Comparison of ENCODE assay signal across 26 cellular contexts in the genomic region with DNA sequence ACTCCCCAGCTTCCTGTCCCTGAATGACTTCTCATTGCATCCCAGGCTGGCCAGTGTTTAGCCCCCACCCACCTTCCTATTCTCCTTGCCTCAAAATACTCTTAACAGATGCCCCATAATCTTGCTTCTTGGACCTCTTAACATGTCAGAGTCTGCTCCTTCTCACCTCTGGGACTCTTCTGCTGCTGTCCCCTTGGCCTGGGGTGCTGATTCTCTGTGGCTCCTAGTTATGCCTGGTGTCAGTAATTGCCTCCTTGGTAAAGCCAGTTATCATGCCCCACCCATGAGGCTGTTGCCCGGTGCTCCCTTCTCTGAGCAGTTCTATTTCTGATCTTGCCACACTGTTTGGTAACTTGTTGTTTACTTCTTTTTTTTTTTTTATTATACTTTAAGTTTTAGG.
"Had no signal": no experiment of that assay in that cellular context is flagged by ENCODE, and none has a peak within 500 bp of the region (broad histone marks: within the 10 kb centered on the region; RNA-seq: fewer than 3 reads in every experiment).

No MANE protein-coding gene starts in this region.

- H3K27ac Mint-ChIP-seq: T-cell had no signal

- DNase-seq: IMR-90; Karpas-422; KG1; MM.1S; NCI-H1092 treated with DMSO at 0.1 percent for 48 hours; NCI-H1436; NCI-H187; NCI-H2029; NCI-H2081 treated with DMSO at 0.1 percent for 48 hours; NCI-H2171; NCI-H226; NCI-H446; NCI-H510A; NCI-H524 treated with DMSO at 0.1 percent for 48 hours; NCI-H69; NCI-H774; NK-92 treated with Interleukin-12 subunit alpha and Interleukin-12 subunit beta, amount 100 ng/mL, for 24 hours; OCI-M1; PC-9; Peyer's patch; SHP77 treated with DMSO at 0.1 percent for 48 hours; SJCRH30; SW 1271; T-cell had no signal

- H3K4me3 ChIP-seq: PC-9, Peyer's patch, SJCRH30 had no signal

- H3K4me1 Mint-ChIP-seq: T-cell had no signal

- H3K36me3 ChIP-seq: Peyer's patch, SJCRH30 had no signal

- H3K4me1 ChIP-seq: Peyer's patch, SJCRH30 had no signal

- ATAC-seq: HepG2, Right ventricle myocardium inferior, T-cell had no signal

- H3K9me3 ChIP-seq: Peyer's patch, SJCRH30 had no signal

- H3K27ac ChIP-seq: PC-9, Peyer's patch, SJCRH30 had no signal

- H2AFZ ChIP-seq: PC-9 had no signal

- H3K4me2 ChIP-seq: PC-9 had no signal

- H3K36me3 Mint-ChIP-seq: T-cell had no signal

- H3K4me3 Mint-ChIP-seq: T-cell had no signal

- H3K27me3 ChIP-seq: Peyer's patch, SJCRH30 had no signal
